Comparison of ENCODE assay signal across 8 cellular contexts in genomic region chr1:198175418-198176170, GRCh38. TPM values are rescaled to one million over a fixed set of nuclear protein-coding genes. Genes with fewer than 3 reads are reported as not detected.
DNase-seq lines count a peak whose midpoint lies in the region; ATAC-seq lines count a peak whose summit lies in the region.

No MANE protein-coding gene starts in this region.

- H3K27ac Mint-ChIP-seq in activated CD4-positive, alpha-beta T cell treated with anti-CD3 and anti-CD28 coated beads, Interleukin-2, amount 10 ng/mL, durations not matched to agents 7 days and 5 days, result peak overlapping the region; percentile 71
- H3K27ac Mint-ChIP-seq in stimulated activated naive B cell treated with anti-CD40 and anti-IgM and Interleukin-4, amounts not matched to agents 10 μg/mL and 1 μg/mL and 100 μg/mL, for 72 hours, result peak overlapping the region; percentile 87

- H3K9me3 Mint-ChIP-seq in activated CD4-positive, alpha-beta T cell treated with anti-CD3 and anti-CD28 coated beads, Interleukin-2, amount 10 ng/mL, durations not matched to agents 7 days and 5 days, result peaks cover 3% of the 10 kb centered on the region
- peaks cover 6% of the 10 kb centered on the region in 2 donors for H3K9me3 Mint-ChIP-seq in stimulated activated naive B cell treated with anti-CD40 and anti-IgM and Interleukin-4, amounts not matched to agents 10 μg/mL and 1 μg/mL and 100 μg/mL, for 72 hours

- POLR2A ChIA-PET in activated CD4-positive, alpha-beta T cell treated with anti-CD3 and anti-CD28 coated beads, Interleukin-2, amount 10 ng/mL, durations not matched to agents 7 days and 5 days (lab: Charles Lee), result no interaction called here

- H3K4me3 Mint-ChIP-seq in activated CD4-positive, alpha-beta T cell treated with anti-CD3 and anti-CD28 coated beads, Interleukin-2, amount 10 ng/mL, durations not matched to agents 7 days and 5 days, result peak overlapping the region; percentile 25
- H3K4me3 Mint-ChIP-seq in stimulated activated naive B cell treated with anti-CD40 and anti-IgM and Interleukin-4, amounts not matched to agents 10 μg/mL and 1 μg/mL and 100 μg/mL, for 72 hours, result peak overlapping the region in 1 of 2 donors; percentile 35

- peak; percentile 50 for ATAC-seq in HG03139 (IDR thresholded peaks at IDR 0.05; ENCODE audit: unreplicated experiment)
- peak; percentile 66 to 69 for ATAC-seq in stimulated activated naive B cell treated with anti-CD40 and anti-IgM and Interleukin-4, amounts not matched to agents 10 μg/mL and 1 μg/mL and 100 μg/mL, for 72 hours (replicated peaks)

- no peaks in the 10 kb centered on the region for H3K27me3 Mint-ChIP-seq in activated CD4-positive, alpha-beta T cell treated with anti-CD3 and anti-CD28 coated beads, Interleukin-2, amount 10 ng/mL, durations not matched to agents 7 days and 5 days
- H3K27me3 Mint-ChIP-seq in stimulated activated naive B cell treated with anti-CD40 and anti-IgM and Interleukin-4, amounts not matched to agents 10 μg/mL and 1 μg/mL and 100 μg/mL, for 72 hours, result no peaks in the 10 kb centered on the region

- peaks cover 2% of the 10 kb centered on the region for H3K36me3 Mint-ChIP-seq in activated CD4-positive, alpha-beta T cell treated with anti-CD3 and anti-CD28 coated beads, Interleukin-2, amount 10 ng/mL, durations not matched to agents 7 days and 5 days (ENCODE audit: low read depth)
- peaks cover 12 to 14% of the 10 kb centered on the region in 2 donors for H3K36me3 Mint-ChIP-seq in stimulated activated naive B cell treated with anti-CD40 and anti-IgM and Interleukin-4, amounts not matched to agents 10 μg/mL and 1 μg/mL and 100 μg/mL, for 72 hours

- peaks cover 86% of the 10 kb centered on the region for H3K4me1 Mint-ChIP-seq in activated CD4-positive, alpha-beta T cell treated with anti-CD3 and anti-CD28 coated beads, Interleukin-2, amount 10 ng/mL, durations not matched to agents 7 days and 5 days
- H3K4me1 Mint-ChIP-seq in stimulated activated naive B cell treated with anti-CD40 and anti-IgM and Interleukin-4, amounts not matched to agents 10 μg/mL and 1 μg/mL and 100 μg/mL, for 72 hours, result peaks cover 48 to 84% of the 10 kb centered on the region in 2 donors

- DNase-seq in activated CD4-positive, alpha-beta T cell treated with anti-CD3 and anti-CD28 coated beads, Interleukin-2, amount 10 ng/mL, durations not matched to agents 7 days and 5 days, result peak; percentile 24
- no peak for DNase-seq in activated CD4-positive, alpha-beta T cell treated with anti-CD3 and anti-CD28 coated beads, Interleukin-2, amount 50 U/mL, for 1 hour
- peak; percentile 62 for DNase-seq in astrocyte of the hippocampus (ENCODE audit: low read depth, low spot score)
- DNase-seq in stimulated activated naive B cell treated with anti-CD40 and anti-IgM and Interleukin-4, amounts not matched to agents 10 μg/mL and 1 μg/mL and 100 μg/mL, for 72 hours, result no peak
- DNase-seq in DMS153 (lab: John Stamatoyannopoulos, UW), result no peak
- no peak for DNase-seq in NCI-H69 (lab: John Stamatoyannopoulos, UW)
- DNase-seq in stimulated activated CD4-positive, alpha-beta T cell treated with anti-CD3 and anti-CD28 coated beads, Interleukin-2, amount 100 ng/mL, for 24 hours, result no peak

- CTCF ChIA-PET in activated CD4-positive, alpha-beta T cell treated with anti-CD3 and anti-CD28 coated beads, Interleukin-2, amount 10 ng/mL, durations not matched to agents 7 days and 5 days (lab: Charles Lee), result interaction anchor here (1.5 to 1.7 kb wide), 2 partner anchors 12 to 19 kb away, joined by 4 to 5 read pairs; partner anchors contain the start of gene NEK7

RNA-seq across cellular contexts. Expression of gene NEK7, which starts 18.8 kb away (rescaled TPM):
- 10 to 100 TPM; 49.1 to 49.3 TPM for total RNA-seq in activated CD4-positive, alpha-beta T cell treated with anti-CD3 and anti-CD28 coated beads, Interleukin-2, amount 10 ng/mL, durations not matched to agents 7 days and 5 days

Comparison
In these comparisons a context has a peak if more than half of its experiments do, and no peak if none do; other contexts are left out.
1. DNase-seq: peak in activated CD4-positive, alpha-beta T cell treated with anti-CD3 and anti-CD28 coated beads, Interleukin-2, amount 10 ng/mL, durations not matched to agents 7 days and 5 days (single experiment) and astrocyte of the hippocampus (single experiment); none in activated CD4-positive, alpha-beta T cell treated with anti-CD3 and anti-CD28 coated beads, Interleukin-2, amount 50 U/mL, for 1 hour (single experiment), stimulated activated naive B cell treated with anti-CD40 and anti-IgM and Interleukin-4, amounts not matched to agents 10 μg/mL and 1 μg/mL and 100 μg/mL, for 72 hours (single experiment), DMS153 (single experiment), NCI-H69 (single experiment) and stimulated activated CD4-positive, alpha-beta T cell treated with anti-CD3 and anti-CD28 coated beads, Interleukin-2, amount 100 ng/mL, for 24 hours (0 of 2).